8 cellular contexts compared by ENCODE assay signal in genomic region chr10:13526952-13527863, GRCh38. TPM values are rescaled to one million over a fixed set of nuclear protein-coding genes. Genes with fewer than 3 reads are reported as not detected.
DNase-seq lines count a peak whose midpoint lies in the region; ATAC-seq and TF ChIP-seq lines count a peak whose summit lies in the region.

No MANE protein-coding gene starts in this region.

- DNase-seq in T-helper 17 cell (no peak), glutamatergic neuron (no peak), renal cortical epithelial cell (ENCODE audit: low read depth) (peak; percentile 94), NOMO-1 treated with DMSO at 0.1 percent for 48 hours (lab: John Stamatoyannopoulos, UW; ENCODE audit: unreplicated experiment) (no peak), SIG-M5 treated with dmso at 0.1 percent for 504 hours (lab: John Stamatoyannopoulos, UW; ENCODE audit: unreplicated experiment) (no peak), Ammon's horn (ENCODE audit: low spot score) (no peak)

- peaks cover 3% of the 10 kb centered on the region for H3K4me1 Mint-ChIP-seq in T-helper 17 cell
- no peaks in the 10 kb centered on the region for H3K4me1 Mint-ChIP-seq in glutamatergic neuron (ENCODE audit: low read depth, unreplicated experiment)

- H3K27ac Mint-ChIP-seq in T-helper 17 cell = no peak overlapping the region
- H3K27ac Mint-ChIP-seq in glutamatergic neuron (ENCODE audit: unreplicated experiment) = no peak overlapping the region

- H3K36me3 Mint-ChIP-seq in T-helper 17 cell (ENCODE audit: low read depth) (peaks cover 7% of the 10 kb centered on the region), glutamatergic neuron (ENCODE audit: unreplicated experiment) (peaks cover 4% of the 10 kb centered on the region)

- TF ChIP-seq CTCF in glutamatergic neuron (IDR thresholded peaks at IDR 0.05; ENCODE audit: partially characterized antibody, unreplicated experiment) = no peak

- H3K9me3 ChIP-seq in T-helper 17 cell (ENCODE audit: control insufficient read depth, low read length, poor library complexity, severe bottlenecking) = no peaks in the 10 kb centered on the region

- ATAC-seq in T-helper 17 cell = no peak
- no peak for ATAC-seq in GM21786 (IDR thresholded peaks at IDR 0.05; ENCODE audit: unreplicated experiment)

- peak overlapping the region; percentile 1; the same call in 1 of the 2 replicates for H3K4me3 ChIP-seq in GM08714 (ENCODE audit: low read length)

- H3K4me3 Mint-ChIP-seq in T-helper 17 cell (peak overlapping the region; percentile 70), glutamatergic neuron (ENCODE audit: unreplicated experiment) (peak overlapping the region; percentile 85)

- peaks cover 3% of the 10 kb centered on the region for H3K9me3 Mint-ChIP-seq in glutamatergic neuron (ENCODE audit: unreplicated experiment)

- H3K27me3 Mint-ChIP-seq in T-helper 17 cell (peaks cover 80% of the 10 kb centered on the region), glutamatergic neuron (ENCODE audit: unreplicated experiment) (peaks cover 14% of the 10 kb centered on the region)

RNA-seq across cellular contexts. Expression of gene BEND7, which starts 1.6 kb away (rescaled TPM):
- under 1 TPM in 1 of 2 donors, not detected in 1; 0.76 TPM for total RNA-seq in T-helper 17 cell
- 3.1 TPM for total RNA-seq in glutamatergic neuron (ENCODE audit: unreplicated experiment)
- 24.0 and 36.4 TPM in 2 replicates for total RNA-seq in renal cortical epithelial cell

RNA-seq across cellular contexts. Expression of gene PRPF18, which starts 59.6 kb away (rescaled TPM):
- total RNA-seq in T-helper 17 cell (10 to 100 TPM; 23.8 to 30.3 TPM), glutamatergic neuron (ENCODE audit: unreplicated experiment) (24.7 TPM), renal cortical epithelial cell (41.0 and 52.1 TPM in 2 replicates)
